9 cellular contexts compared by ENCODE assay signal in genomic region chr4:7716322-7716721, GRCh38.
"Had no signal": no experiment of that assay in that cellular context is flagged by ENCODE, and none has a peak within 500 bp of the region (broad histone marks: within the 10 kb centered on the region; RNA-seq: fewer than 3 reads in every experiment).

No MANE protein-coding gene starts in this region.

- H3K27ac Mint-ChIP-seq: IgD-negative memory B cell had no signal

- H2AFZ ChIP-seq: GM23248 had no signal

- H3K4me3 Mint-ChIP-seq: IgD-negative memory B cell had no signal

- H3K4me1 ChIP-seq: HAP-1 had no signal

- H3K9me3 Mint-ChIP-seq: IgD-negative memory B cell had no signal

- H3K36me3 ChIP-seq: HAP-1 had no signal

- H3K9me3 ChIP-seq: HAP-1 had no signal

- H3K9ac ChIP-seq: GM23248 had no signal

- ATAC-seq: HCT116, HepG2 had no signal

- DNase-seq: GM23248, GOT3, H7, KG1 had no signal

- H3K27ac ChIP-seq: GM23248, HL-60 had no signal

- H3K4me3 ChIP-seq: GM23248, HAP-1 had no signal

- FAIRE-seq: HepG2 had no signal
